ENCODE assay signal across 14 cellular contexts in genomic region chr2:213306320-213306942, GRCh38. TPM values are rescaled to one million over a fixed set of nuclear protein-coding genes. Genes with fewer than 3 reads are reported as not detected.
A peak's percentile ranks its signal among the peaks of the same experiment; 100 is the strongest.
DNase-seq lines count a peak whose midpoint lies in the region; ATAC-seq lines count a peak whose summit lies in the region.
"Had no signal": no experiment of that assay in that cellular context is flagged by ENCODE, and none has a peak within 500 bp of the region (broad histone marks: within the 10 kb centered on the region; RNA-seq: fewer than 3 reads in every experiment).

No MANE protein-coding gene starts in this region.

- no peaks in the 10 kb centered on the region for H3K4me1 Mint-ChIP-seq in activated T-cell treated with anti-CD3 and anti-CD28 coated beads, Interleukin-2, amount 50 U/mL, for 72 hours (ENCODE audit: low read depth)
- H3K4me1 Mint-ChIP-seq: brain, mesothelial cell of epicardium had no signal

- H3K27ac Mint-ChIP-seq in activated T-cell treated with anti-CD3 and anti-CD28 coated beads, Interleukin-2, amount 50 U/mL, for 72 hours, result no peak overlapping the region
- H3K27ac Mint-ChIP-seq: mesothelial cell of epicardium; T-helper 1 cell treated with Interleukin-12 subunit alpha and Interleukin-12 subunit beta and Interleukin-4 antibody, amounts not matched to agents 30 μg/mL and 1 μg/mL, for 36 hours had no signal

- H3K27me3 Mint-ChIP-seq in activated T-cell treated with anti-CD3 and anti-CD28 coated beads, Interleukin-2, amount 50 U/mL, for 72 hours (ENCODE audit: low read depth), result no peaks in the 10 kb centered on the region
- H3K27me3 Mint-ChIP-seq: brain had no signal

- peaks cover 14 to 18% of the 10 kb centered on the region in 2 donors for H3K9me3 Mint-ChIP-seq in activated T-cell treated with anti-CD3 and anti-CD28 coated beads, Interleukin-2, amount 50 U/mL, for 72 hours

- intact Hi-C loops in sciatic nerve (cut with DNase I), result no loop called here

- H3K36me3 Mint-ChIP-seq in activated T-cell treated with anti-CD3 and anti-CD28 coated beads, Interleukin-2, amount 50 U/mL, for 72 hours (ENCODE audit: insufficient read depth in 2 of 2), result peaks cover 24 to 38% of the 10 kb centered on the region in 2 donors

- ATAC-seq in sciatic nerve, result peak; percentile 85
- ATAC-seq in GM21576 (IDR thresholded peaks at IDR 0.05; ENCODE audit: unreplicated experiment), result no peak
- ATAC-seq in HG03025 (IDR thresholded peaks at IDR 0.05; ENCODE audit: low FRiP score, unreplicated experiment), result no peak
- no peak for ATAC-seq in activated T-cell treated with anti-CD3 and anti-CD28 coated beads, Interleukin-2, amount 50 U/mL, for 72 hours (replicated peaks in 1 of 2)
- ATAC-seq: K562 had no signal

- H3K4me3 Mint-ChIP-seq in activated T-cell treated with anti-CD3 and anti-CD28 coated beads, Interleukin-2, amount 50 U/mL, for 72 hours, result no peak overlapping the region
- H3K4me3 Mint-ChIP-seq: brain; mesothelial cell of epicardium; T-helper 1 cell treated with Interleukin-12 subunit alpha and Interleukin-12 subunit beta and Interleukin-4 antibody, amounts not matched to agents 30 μg/mL and 1 μg/mL, for 36 hours had no signal

- DNase-seq in DMS 273 treated with DMSO at 0.1 percent for 48 hours (lab: John Stamatoyannopoulos, UW), result peak; percentile 65
- DNase-seq in NCI-H446 treated with DMSO at 0.1 percent for 48 hours (lab: John Stamatoyannopoulos, UW), result peak; percentile 96
- DNase-seq in fibroblast of peridontal ligament (ENCODE audit: extremely low read depth), result peak; percentile 93
- peak; percentile 60 for DNase-seq in sciatic nerve (ENCODE audit: low spot score)
- no peak for DNase-seq in foreskin melanocyte
- DNase-seq in activated T-cell treated with anti-CD3 and anti-CD28 coated beads, Interleukin-2, amount 50 U/mL, for 72 hours, result no peak
- DNase-seq: DMS153, retina had no signal

RNA-seq across cellular contexts. Expression of gene SPAG16, which starts 22.2 kb away (rescaled TPM):
- total RNA-seq in sciatic nerve, result 27.6 TPM
- total RNA-seq in activated T-cell treated with anti-CD3 and anti-CD28 coated beads, Interleukin-2, amount 50 U/mL, for 72 hours, result 1 to 10 TPM; 8.2 to 9.0 TPM

Comparison
In these comparisons a context has a peak if more than half of its experiments do, and no peak if none do; other contexts are left out.
1. DNase-seq: peak in DMS 273 treated with DMSO at 0.1 percent for 48 hours (single experiment), NCI-H446 treated with DMSO at 0.1 percent for 48 hours (single experiment), fibroblast of peridontal ligament (single experiment) and sciatic nerve (single experiment); none in foreskin melanocyte (single experiment) and activated T-cell treated with anti-CD3 and anti-CD28 coated beads, Interleukin-2, amount 50 U/mL, for 72 hours (0 of 2).